1 cellular context compared by ENCODE assay signal in the genomic region with DNA sequence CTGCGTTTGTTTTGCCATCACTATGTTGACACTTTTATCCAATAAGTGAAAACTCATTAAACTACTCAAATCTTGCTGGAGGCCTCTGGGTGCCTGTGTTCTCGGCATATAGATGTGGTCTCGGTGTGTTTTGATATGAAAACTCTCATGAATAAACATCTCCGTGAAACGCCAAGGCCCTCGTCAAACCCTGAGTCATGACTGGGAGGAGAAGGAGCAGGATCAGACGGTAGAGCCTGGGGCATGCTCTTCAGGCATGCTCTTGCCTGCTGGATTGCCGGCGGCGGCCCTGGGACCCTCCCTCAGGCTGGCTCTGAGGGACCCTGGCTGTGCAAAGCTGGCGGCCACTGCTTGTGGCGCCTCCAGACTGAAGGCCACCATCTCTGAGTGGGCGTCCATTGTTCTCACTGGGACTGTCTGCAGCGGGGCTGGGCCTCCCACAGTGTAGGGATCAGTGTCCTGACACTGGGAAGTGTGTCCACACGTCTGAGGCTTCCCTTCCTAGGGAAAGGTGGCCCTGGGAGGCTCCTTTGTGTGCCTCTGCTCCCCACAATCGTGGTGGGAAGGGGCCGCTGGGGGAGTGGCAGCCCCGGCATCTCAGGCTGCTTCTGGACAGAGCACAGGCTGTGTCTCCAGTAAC.
TF ChIP-seq lines count a peak whose summit lies in the region.

No MANE protein-coding gene starts in this region.

TF ChIP-seq in IMR-90, 13 proteins besides CTCF, POLR2A, EP300 and RAD21:
- no peak for TF ChIP-seq RCOR1 (IDR thresholded peaks at IDR 0.05; ENCODE audit: insufficient replicate concordance, low read length)
TF ChIP-seq in IMR-90: peak in this region for 0.
